ENCODE assay signal across 1 cellular context in genomic region chr1:44786138-44786840, GRCh38.
A peak's percentile ranks its signal among the peaks of the same experiment; 100 is the strongest.
TF ChIP-seq lines count a peak whose summit lies in the region.

No MANE protein-coding gene starts in this region.

TF ChIP-seq in HepG2, 621 proteins besides CTCF, POLR2A, EP300 and RAD21 (continues in another document):
- TF ChIP-seq NBN (conservative IDR thresholded peaks at IDR 0.05) (no peak), AGO2 (optimal IDR thresholded peaks at IDR 0.05; ENCODE audit: low read depth, low read length) (peak; percentile 71), ZMYM4 (CRISPR knock-in tag; IDR thresholded peaks at IDR 0.05) (0 out of 2 replicates have a peak, but pooled peaks have one; percentile 25), MXD4 (CRISPR knock-in tag; IDR thresholded peaks at IDR 0.05) (peak; percentile 87; the same call in 1 of the 2 replicates), ZNF883 (CRISPR knock-in tag; IDR thresholded peaks at IDR 0.05; ENCODE audit: not compliant biosample characterization) (peak; percentile 89), ZNF674 (CRISPR knock-in tag; IDR thresholded peaks at IDR 0.05; ENCODE audit: low read depth) (no peak), BRCA1 (CRISPR knock-in tag; IDR thresholded peaks at IDR 0.05) (no peak), GPN1 (CRISPR knock-in tag; IDR thresholded peaks at IDR 0.05; ENCODE audit: borderline replicate concordance) (no peak), ZNF720 (CRISPR knock-in tag; IDR thresholded peaks at IDR 0.05) (no peak), ZNF501 (CRISPR knock-in tag; IDR thresholded peaks at IDR 0.05) (peak; percentile 78; the same call in 1 of the 2 replicates), SP140L (CRISPR knock-in tag; IDR thresholded peaks at IDR 0.05; ENCODE audit: borderline replicate concordance) (no peak), SSRP1 (CRISPR knock-in tag; IDR thresholded peaks at IDR 0.05) (no peak), XRCC5 (optimal IDR thresholded peaks at IDR 0.05; ENCODE audit: low read length) (peak; percentile 67), THAP11 (CRISPR knock-in tag; IDR thresholded peaks at IDR 0.05) (no peak), YEATS4 (CRISPR knock-in tag; IDR thresholded peaks at IDR 0.05; ENCODE audit: borderline replicate concordance) (no peak; the same call in 1 of the 2 replicates), NCOA2 (CRISPR knock-in tag; IDR thresholded peaks at IDR 0.05) (no peak), ELF1 (CRISPR knock-in tag; IDR thresholded peaks at IDR 0.05) (peak; percentile 83), MIXL1 (CRISPR knock-in tag; IDR thresholded peaks at IDR 0.05) (no peak), ZNF598 (CRISPR knock-in tag; IDR thresholded peaks at IDR 0.05; ENCODE audit: borderline replicate concordance) (peak; percentile 74; the same call in 1 of the 2 replicates), IRF2 (CRISPR knock-in tag; IDR thresholded peaks at IDR 0.05) (no peak), KAT8 (CRISPR knock-in tag; IDR thresholded peaks at IDR 0.05) (peak; percentile 73), ZNF329 (CRISPR knock-in tag; IDR thresholded peaks at IDR 0.05; ENCODE audit: low read depth) (no peak), ZNF784 (CRISPR knock-in tag; IDR thresholded peaks at IDR 0.05; ENCODE audit: borderline replicate concordance) (no peak), ZNF776 (CRISPR knock-in tag; IDR thresholded peaks at IDR 0.05) (0 out of 2 replicates have a peak, but pooled peaks have one; percentile 56), ZNF780A (CRISPR knock-in tag; IDR thresholded peaks at IDR 0.05) (no peak), SP1 (IDR thresholded peaks at IDR 0.05) (no peak), SP1 (CRISPR knock-in tag; IDR thresholded peaks at IDR 0.05) (peak; percentile 56), CBFB (CRISPR knock-in tag; IDR thresholded peaks at IDR 0.05) (peak; percentile 75), HOXA3 (CRISPR knock-in tag; IDR thresholded peaks at IDR 0.05) (peak; percentile 80), SMYD3 (CRISPR knock-in tag; IDR thresholded peaks at IDR 0.05) (no peak), GMEB1 (CRISPR knock-in tag; IDR thresholded peaks at IDR 0.05; ENCODE audit: borderline replicate concordance) (peak; percentile 44; the same call in 1 of the 2 replicates), ZNF614 (CRISPR knock-in tag; IDR thresholded peaks at IDR 0.05; ENCODE audit: borderline replicate concordance) (peak; percentile 52; the same call in 1 of the 2 replicates), U2AF2 (IDR thresholded peaks at IDR 0.05; ENCODE audit: low read depth, low read length) (no peak), SNAPC2 (CRISPR knock-in tag; IDR thresholded peaks at IDR 0.05) (no peak), ZFAT (CRISPR knock-in tag; conservative IDR thresholded peaks at IDR 0.05) (no peak), ZNF432 (CRISPR knock-in tag; IDR thresholded peaks at IDR 0.05; ENCODE audit: borderline replicate concordance) (no peak), KDM2A (CRISPR knock-in tag; IDR thresholded peaks at IDR 0.05; ENCODE audit: borderline replicate concordance, low read depth) (peak; percentile 84; the same call in 1 of the 2 replicates), ZBTB1 (CRISPR knock-in tag; IDR thresholded peaks at IDR 0.05; ENCODE audit: borderline replicate concordance) (no peak), RNF219 (CRISPR knock-in tag; IDR thresholded peaks at IDR 0.05) (no peak), PHF21A (CRISPR knock-in tag; IDR thresholded peaks at IDR 0.05) (no peak), ZEB1 (IDR thresholded peaks at IDR 0.05; ENCODE audit: insufficient replicate concordance, low read depth) (no peak), FOXA1 (IDR thresholded peaks at IDR 0.05) (no peak), FOXA1 (CRISPR knock-in tag; IDR thresholded peaks at IDR 0.05) (0 out of 2 replicates have a peak, but pooled peaks have one; percentile 12), ZFX (CRISPR knock-in tag; IDR thresholded peaks at IDR 0.05; ENCODE audit: low read depth) (peak; percentile 25; the same call in 1 of the 2 replicates)
- TF ChIP-seq, protein P1, sequence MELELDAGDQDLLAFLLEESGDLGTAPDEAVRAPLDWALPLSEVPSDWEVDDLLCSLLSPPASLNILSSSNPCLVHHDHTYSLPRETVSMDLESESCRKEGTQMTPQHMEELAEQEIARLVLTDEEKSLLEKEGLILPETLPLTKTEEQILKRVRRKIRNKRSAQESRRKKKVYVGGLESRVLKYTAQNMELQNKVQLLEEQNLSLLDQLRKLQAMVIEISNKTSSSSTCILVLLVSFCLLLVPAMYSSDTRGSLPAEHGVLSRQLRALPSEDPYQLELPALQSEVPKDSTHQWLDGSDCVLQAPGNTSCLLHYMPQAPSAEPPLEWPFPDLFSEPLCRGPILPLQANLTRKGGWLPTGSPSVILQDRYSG (CRISPR knock-in tag; IDR thresholded peaks at IDR 0.05) = no peak
- TF ChIP-seq, protein P2, sequence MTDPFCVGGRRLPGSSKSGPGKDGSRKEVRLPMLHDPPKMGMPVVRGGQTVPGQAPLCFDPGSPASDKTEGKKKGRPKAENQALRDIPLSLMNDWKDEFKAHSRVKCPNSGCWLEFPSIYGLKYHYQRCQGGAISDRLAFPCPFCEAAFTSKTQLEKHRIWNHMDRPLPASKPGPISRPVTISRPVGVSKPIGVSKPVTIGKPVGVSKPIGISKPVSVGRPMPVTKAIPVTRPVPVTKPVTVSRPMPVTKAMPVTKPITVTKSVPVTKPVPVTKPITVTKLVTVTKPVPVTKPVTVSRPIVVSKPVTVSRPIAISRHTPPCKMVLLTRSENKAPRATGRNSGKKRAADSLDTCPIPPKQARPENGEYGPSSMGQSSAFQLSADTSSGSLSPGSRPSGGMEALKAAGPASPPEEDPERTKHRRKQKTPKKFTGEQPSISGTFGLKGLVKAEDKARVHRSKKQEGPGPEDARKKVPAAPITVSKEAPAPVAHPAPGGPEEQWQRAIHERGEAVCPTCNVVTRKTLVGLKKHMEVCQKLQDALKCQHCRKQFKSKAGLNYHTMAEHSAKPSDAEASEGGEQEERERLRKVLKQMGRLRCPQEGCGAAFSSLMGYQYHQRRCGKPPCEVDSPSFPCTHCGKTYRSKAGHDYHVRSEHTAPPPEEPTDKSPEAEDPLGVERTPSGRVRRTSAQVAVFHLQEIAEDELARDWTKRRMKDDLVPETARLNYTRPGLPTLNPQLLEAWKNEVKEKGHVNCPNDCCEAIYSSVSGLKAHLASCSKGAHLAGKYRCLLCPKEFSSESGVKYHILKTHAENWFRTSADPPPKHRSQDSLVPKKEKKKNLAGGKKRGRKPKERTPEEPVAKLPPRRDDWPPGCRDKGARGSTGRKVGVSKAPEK (CRISPR knock-in tag; IDR thresholded peaks at IDR 0.05; ENCODE audit: borderline replicate concordance) = no peak
- TF ChIP-seq, protein P3, sequence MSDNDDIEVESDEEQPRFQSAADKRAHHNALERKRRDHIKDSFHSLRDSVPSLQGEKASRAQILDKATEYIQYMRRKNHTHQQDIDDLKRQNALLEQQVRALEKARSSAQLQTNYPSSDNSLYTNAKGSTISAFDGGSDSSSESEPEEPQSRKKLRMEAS (IDR thresholded peaks at IDR 0.05) = peak; percentile 83
- TF ChIP-seq, protein P4, sequence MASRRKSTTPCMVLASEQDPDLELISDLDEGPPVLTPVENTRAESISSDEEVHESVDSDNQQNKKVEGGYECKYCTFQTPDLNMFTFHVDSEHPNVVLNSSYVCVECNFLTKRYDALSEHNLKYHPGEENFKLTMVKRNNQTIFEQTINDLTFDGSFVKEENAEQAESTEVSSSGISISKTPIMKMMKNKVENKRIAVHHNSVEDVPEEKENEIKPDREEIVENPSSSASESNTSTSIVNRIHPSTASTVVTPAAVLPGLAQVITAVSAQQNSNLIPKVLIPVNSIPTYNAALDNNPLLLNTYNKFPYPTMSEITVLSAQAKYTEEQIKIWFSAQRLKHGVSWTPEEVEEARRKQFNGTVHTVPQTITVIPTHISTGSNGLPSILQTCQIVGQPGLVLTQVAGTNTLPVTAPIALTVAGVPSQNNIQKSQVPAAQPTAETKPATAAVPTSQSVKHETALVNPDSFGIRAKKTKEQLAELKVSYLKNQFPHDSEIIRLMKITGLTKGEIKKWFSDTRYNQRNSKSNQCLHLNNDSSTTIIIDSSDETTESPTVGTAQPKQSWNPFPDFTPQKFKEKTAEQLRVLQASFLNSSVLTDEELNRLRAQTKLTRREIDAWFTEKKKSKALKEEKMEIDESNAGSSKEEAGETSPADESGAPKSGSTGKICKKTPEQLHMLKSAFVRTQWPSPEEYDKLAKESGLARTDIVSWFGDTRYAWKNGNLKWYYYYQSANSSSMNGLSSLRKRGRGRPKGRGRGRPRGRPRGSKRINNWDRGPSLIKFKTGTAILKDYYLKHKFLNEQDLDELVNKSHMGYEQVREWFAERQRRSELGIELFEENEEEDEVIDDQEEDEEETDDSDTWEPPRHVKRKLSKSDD (CRISPR knock-in tag; IDR thresholded peaks at IDR 0.05; ENCODE audit: low read depth) = peak; percentile 69; the same call in 1 of the 2 replicates
- TF ChIP-seq, protein P5, sequence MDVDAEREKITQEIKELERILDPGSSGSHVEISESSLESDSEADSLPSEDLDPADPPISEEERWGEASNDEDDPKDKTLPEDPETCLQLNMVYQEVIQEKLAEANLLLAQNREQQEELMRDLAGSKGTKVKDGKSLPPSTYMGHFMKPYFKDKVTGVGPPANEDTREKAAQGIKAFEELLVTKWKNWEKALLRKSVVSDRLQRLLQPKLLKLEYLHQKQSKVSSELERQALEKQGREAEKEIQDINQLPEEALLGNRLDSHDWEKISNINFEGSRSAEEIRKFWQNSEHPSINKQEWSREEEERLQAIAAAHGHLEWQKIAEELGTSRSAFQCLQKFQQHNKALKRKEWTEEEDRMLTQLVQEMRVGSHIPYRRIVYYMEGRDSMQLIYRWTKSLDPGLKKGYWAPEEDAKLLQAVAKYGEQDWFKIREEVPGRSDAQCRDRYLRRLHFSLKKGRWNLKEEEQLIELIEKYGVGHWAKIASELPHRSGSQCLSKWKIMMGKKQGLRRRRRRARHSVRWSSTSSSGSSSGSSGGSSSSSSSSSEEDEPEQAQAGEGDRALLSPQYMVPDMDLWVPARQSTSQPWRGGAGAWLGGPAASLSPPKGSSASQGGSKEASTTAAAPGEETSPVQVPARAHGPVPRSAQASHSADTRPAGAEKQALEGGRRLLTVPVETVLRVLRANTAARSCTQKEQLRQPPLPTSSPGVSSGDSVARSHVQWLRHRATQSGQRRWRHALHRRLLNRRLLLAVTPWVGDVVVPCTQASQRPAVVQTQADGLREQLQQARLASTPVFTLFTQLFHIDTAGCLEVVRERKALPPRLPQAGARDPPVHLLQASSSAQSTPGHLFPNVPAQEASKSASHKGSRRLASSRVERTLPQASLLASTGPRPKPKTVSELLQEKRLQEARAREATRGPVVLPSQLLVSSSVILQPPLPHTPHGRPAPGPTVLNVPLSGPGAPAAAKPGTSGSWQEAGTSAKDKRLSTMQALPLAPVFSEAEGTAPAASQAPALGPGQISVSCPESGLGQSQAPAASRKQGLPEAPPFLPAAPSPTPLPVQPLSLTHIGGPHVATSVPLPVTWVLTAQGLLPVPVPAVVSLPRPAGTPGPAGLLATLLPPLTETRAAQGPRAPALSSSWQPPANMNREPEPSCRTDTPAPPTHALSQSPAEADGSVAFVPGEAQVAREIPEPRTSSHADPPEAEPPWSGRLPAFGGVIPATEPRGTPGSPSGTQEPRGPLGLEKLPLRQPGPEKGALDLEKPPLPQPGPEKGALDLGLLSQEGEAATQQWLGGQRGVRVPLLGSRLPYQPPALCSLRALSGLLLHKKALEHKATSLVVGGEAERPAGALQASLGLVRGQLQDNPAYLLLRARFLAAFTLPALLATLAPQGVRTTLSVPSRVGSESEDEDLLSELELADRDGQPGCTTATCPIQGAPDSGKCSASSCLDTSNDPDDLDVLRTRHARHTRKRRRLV (CRISPR knock-in tag; IDR thresholded peaks at IDR 0.05) = no peak
- TF ChIP-seq, protein P6, sequence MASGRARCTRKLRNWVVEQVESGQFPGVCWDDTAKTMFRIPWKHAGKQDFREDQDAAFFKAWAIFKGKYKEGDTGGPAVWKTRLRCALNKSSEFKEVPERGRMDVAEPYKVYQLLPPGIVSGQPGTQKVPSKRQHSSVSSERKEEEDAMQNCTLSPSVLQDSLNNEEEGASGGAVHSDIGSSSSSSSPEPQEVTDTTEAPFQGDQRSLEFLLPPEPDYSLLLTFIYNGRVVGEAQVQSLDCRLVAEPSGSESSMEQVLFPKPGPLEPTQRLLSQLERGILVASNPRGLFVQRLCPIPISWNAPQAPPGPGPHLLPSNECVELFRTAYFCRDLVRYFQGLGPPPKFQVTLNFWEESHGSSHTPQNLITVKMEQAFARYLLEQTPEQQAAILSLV (CRISPR knock-in tag; IDR thresholded peaks at IDR 0.05; ENCODE audit: borderline replicate concordance) = 0 out of 2 replicates have a peak, but pooled peaks have one; percentile 60
- TF ChIP-seq, protein P7, sequence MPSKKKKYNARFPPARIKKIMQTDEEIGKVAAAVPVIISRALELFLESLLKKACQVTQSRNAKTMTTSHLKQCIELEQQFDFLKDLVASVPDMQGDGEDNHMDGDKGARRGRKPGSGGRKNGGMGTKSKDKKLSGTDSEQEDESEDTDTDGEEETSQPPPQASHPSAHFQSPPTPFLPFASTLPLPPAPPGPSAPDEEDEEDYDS (CRISPR knock-in tag; IDR thresholded peaks at IDR 0.05) = peak; percentile 18; the same call in 1 of the 2 replicates
